1 cellular context compared by ENCODE assay signal in the genomic region with DNA sequence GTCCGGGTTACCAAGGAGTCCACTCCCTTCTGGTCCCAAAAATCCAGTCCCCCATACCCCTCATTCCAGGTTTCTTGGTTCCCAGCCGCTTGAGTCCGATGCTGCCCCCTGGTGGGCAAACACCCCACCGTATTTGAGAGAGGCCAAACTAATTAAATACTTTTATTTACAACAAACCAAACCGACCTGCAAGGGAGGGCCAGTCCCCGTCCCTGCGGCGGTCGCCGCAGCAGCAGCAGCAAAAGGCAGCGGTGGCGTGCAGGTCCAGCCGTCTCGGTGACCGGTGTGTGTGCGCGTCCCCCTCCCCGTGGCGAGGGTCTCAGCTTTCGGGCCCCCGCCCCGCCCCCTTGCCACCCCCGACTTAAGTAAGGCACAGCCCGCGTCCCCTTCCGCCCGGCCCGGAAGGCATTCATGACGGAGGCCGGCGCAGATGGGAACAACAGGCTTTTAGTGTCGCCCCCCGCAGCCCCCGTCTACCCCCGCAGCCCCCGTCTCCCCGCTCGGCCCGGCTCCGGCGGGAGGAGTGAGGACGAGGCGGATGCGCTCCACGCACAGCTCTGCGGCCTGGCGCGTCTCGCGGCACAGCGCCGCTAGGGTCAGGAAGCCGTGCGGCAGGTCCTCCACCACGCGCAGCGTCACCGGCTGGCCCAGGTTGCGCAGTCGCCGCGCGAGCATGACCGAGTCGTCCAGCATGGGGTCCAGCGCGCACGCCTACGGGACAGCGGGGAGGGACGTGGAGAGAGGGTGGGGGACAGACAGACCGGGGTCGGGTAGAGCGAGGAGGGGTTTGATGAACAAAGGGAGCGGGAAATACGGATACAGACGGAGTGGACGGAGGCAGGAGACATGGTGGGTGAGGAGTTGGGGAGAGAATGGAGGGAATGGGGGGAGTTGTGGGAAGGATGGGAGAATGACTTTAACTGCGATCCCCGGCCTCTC.
TF ChIP-seq lines count a peak whose summit lies in the region.

No MANE protein-coding gene starts in this region.

TF ChIP-seq in HCT116, 20 proteins besides CTCF, POLR2A, EP300 and RAD21 (continued from another document):
- TF ChIP-seq, protein P1, sequence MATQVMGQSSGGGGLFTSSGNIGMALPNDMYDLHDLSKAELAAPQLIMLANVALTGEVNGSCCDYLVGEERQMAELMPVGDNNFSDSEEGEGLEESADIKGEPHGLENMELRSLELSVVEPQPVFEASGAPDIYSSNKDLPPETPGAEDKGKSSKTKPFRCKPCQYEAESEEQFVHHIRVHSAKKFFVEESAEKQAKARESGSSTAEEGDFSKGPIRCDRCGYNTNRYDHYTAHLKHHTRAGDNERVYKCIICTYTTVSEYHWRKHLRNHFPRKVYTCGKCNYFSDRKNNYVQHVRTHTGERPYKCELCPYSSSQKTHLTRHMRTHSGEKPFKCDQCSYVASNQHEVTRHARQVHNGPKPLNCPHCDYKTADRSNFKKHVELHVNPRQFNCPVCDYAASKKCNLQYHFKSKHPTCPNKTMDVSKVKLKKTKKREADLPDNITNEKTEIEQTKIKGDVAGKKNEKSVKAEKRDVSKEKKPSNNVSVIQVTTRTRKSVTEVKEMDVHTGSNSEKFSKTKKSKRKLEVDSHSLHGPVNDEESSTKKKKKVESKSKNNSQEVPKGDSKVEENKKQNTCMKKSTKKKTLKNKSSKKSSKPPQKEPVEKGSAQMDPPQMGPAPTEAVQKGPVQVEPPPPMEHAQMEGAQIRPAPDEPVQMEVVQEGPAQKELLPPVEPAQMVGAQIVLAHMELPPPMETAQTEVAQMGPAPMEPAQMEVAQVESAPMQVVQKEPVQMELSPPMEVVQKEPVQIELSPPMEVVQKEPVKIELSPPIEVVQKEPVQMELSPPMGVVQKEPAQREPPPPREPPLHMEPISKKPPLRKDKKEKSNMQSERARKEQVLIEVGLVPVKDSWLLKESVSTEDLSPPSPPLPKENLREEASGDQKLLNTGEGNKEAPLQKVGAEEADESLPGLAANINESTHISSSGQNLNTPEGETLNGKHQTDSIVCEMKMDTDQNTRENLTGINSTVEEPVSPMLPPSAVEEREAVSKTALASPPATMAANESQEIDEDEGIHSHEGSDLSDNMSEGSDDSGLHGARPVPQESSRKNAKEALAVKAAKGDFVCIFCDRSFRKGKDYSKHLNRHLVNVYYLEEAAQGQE (IDR thresholded peaks at IDR 0.05; ENCODE audit: low read depth): no peak
- TF ChIP-seq EZH2 (IDR thresholded peaks at IDR 0.05) (no peak), SP1 (IDR thresholded peaks at IDR 0.05; ENCODE audit: low read depth) (no peak), POLR2AphosphoS5 (IDR thresholded peaks at IDR 0.05; ENCODE audit: low read depth, low read length) (peak; percentile 21; the same call in 1 of the 2 replicates), FOSL1 (IDR thresholded peaks at IDR 0.05; ENCODE audit: low read depth) (no peak), SRF (IDR thresholded peaks at IDR 0.05; ENCODE audit: low read depth) (no peak), ELF1 (IDR thresholded peaks at IDR 0.05; ENCODE audit: borderline replicate concordance, low read depth) (no peak)
- TF ChIP-seq, protein P2, sequence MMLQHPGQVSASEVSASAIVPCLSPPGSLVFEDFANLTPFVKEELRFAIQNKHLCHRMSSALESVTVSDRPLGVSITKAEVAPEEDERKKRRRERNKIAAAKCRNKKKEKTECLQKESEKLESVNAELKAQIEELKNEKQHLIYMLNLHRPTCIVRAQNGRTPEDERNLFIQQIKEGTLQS (IDR thresholded peaks at IDR 0.05): no peak
